Comparison of ENCODE assay signal across 8 cellular contexts in genomic region chr5:36241636-36242533, GRCh38. TPM values are rescaled to one million over a fixed set of nuclear protein-coding genes. Genes with fewer than 3 reads are reported as not detected.
DNase-seq lines count a peak whose midpoint lies in the region; TF ChIP-seq lines count a peak whose summit lies in the region.

TSS of gene NADK2 (minus strand) at chr5:36241925. CDS start at chr5:36241798, 127 bp downstream.

- TF ChIP-seq CTCF in GM06990 (IDR thresholded peaks at IDR 0.05; ENCODE audit: insufficient read depth, low read length, poor library complexity, severe bottlenecking) (peak; percentile 78), HFF-Myc (IDR thresholded peaks at IDR 0.05; ENCODE audit: low read depth, low read length, missing control alignments) (peak; percentile 55)

- H2AFZ ChIP-seq in neuron (ENCODE audit: low read depth, low read length) = no peak within 1 kb of the TSS

- H3K36me3 ChIP-seq in GM06990 (ENCODE audit: control insufficient read depth, insufficient read depth, low read length) (no peaks in the 10 kb centered on the region), neuron (ENCODE audit: insufficient read depth, low read length) (no peaks in the 10 kb centered on the region), subcutaneous abdominal adipose tissue (ENCODE audit: control insufficient read depth in 5 of 5, insufficient read depth in 5 of 5, low read length in 5 of 5) (peaks cover 0 to 3% (median 0%) of the 10 kb centered on the region in 5 donors)

- H3K4me3 ChIP-seq in GM06990 (replicated peaks; ENCODE audit: low read depth, low read length) (peak within 1 kb of the TSS; percentile 77), HFF-Myc (replicated peaks; ENCODE audit: low read depth, low read length) (peak within 1 kb of the TSS; percentile 68), neuron (ENCODE audit: low read length) (peak within 1 kb of the TSS; percentile 91), subcutaneous abdominal adipose tissue (ENCODE audit: low read depth in 1 of 5, low read length in 5 of 5) (peak within 1 kb of the TSS; percentile 79 to 94 (median 89))

- H3K9ac ChIP-seq in subcutaneous abdominal adipose tissue (ENCODE audit: low read length in 5 of 5) = peak within 1 kb of the TSS; percentile 71 to 97 (median 93)

- peak within 1 kb of the TSS; percentile 94 for H3K27ac ChIP-seq in subcutaneous abdominal adipose tissue (ENCODE audit: low read depth, low read length)

- in situ Hi-C loops in SK-MEL-5 (cut with HindIII; ENCODE audit: low pct_unique_long_range_greater_than_20kb, low sequenced_read_pairs) = no loop called here

- H3K4me1 ChIP-seq in neuron (ENCODE audit: insufficient read depth, low read length) = peaks cover 37% of the 10 kb centered on the region
- H3K4me1 ChIP-seq in subcutaneous abdominal adipose tissue (ENCODE audit: control insufficient read depth in 5 of 5, insufficient read depth in 5 of 5, low read length in 5 of 5) = peaks cover 7 to 36% (median 33%) of the 10 kb centered on the region in 5 donors

- peaks cover 5% of the 10 kb centered on the region for H3K9me3 ChIP-seq in neuron (ENCODE audit: low read length)
- no peaks in the 10 kb centered on the region for H3K9me3 ChIP-seq in subcutaneous abdominal adipose tissue (ENCODE audit: control insufficient read depth in 5 of 5, low read length in 5 of 5)

- H3K27me3 ChIP-seq in GM06990 (replicated peaks; ENCODE audit: control insufficient read depth, insufficient read depth, low read length) (no peaks in the 10 kb centered on the region), neuron (ENCODE audit: insufficient read depth, low read length) (no peaks in the 10 kb centered on the region), subcutaneous abdominal adipose tissue (ENCODE audit: control insufficient read depth in 5 of 5, insufficient read depth in 4 of 5, low read length in 5 of 5) (no peaks in the 10 kb centered on the region)

- peak; percentile 94 for DNase-seq in GM06990 (ENCODE audit: extremely low read depth, insufficient read length)
- DNase-seq in HFF-Myc (ENCODE audit: extremely low read depth, low read depth) = peak; percentile 83
- peak; percentile 97 for DNase-seq in MV-4-11 (lab: John Stamatoyannopoulos, UW)
- peak; percentile 98 for DNase-seq in SK-MEL-5 (ENCODE audit: low read depth, low spot score)
- DNase-seq in activated naive CD4-positive, alpha-beta T cell treated with Interleukin-2 at 50 U/mL for 16 hours = peak; percentile 95
- DNase-seq in foreskin melanocyte = peak; percentile 92

RNA-seq across cellular contexts. Expression of gene NADK2, which starts in this region (rescaled TPM):
- total RNA-seq in SK-MEL-5 (2014; rRNA removed; shearing (Covaris generic)) = 22.5 and 25.8 TPM in 2 replicates
- 18.9 and 28.3 TPM in 2 replicates for polyA plus RNA-seq in SK-MEL-5 (2015; cell fraction: cytosol; rRNA removed)
- 31.2 and 52.1 TPM in 2 replicates for polyA plus RNA-seq in SK-MEL-5 (2015; cell fraction: nucleus; rRNA removed)

Comparison
In these comparisons a context has a peak if more than half of its experiments do, and no peak if none do; other contexts are left out.
1. Peak in every context shown above with its lines: DNase-seq, H3K4me3 ChIP-seq and H3K27ac ChIP-seq.